ENCODE assay signal across 9 cellular contexts in the genomic region with DNA sequence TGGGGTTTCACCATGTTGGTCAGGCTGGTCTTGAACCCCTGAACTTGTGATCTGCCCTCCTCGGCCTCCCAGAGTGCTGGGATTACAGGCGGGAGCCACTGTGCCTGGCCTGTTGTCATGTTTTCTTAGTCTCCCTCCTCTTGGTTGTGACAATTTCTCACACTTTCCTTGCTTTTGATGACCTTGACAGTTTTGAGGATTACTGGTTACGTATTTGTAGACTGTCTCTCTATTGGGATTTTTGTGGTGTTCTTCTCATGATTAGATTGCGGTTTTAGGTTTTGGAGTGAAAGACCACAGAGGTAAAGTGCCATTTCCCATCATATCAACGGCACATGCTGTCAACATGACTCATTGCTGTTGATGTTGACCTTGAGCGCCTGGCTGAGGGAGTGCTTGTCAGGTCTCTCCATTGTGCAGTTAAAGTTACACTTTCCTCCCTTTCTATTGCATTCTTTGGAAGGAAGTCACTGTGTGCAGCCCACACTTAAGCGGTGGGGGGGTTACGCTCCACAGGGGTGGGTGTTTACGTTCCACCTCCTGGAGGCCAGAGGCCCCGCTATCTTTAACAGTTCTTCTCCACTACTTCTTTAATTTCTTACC. TPM values are rescaled to one million over a fixed set of nuclear protein-coding genes. Genes with fewer than 3 reads are reported as not detected.
DNase-seq lines count a peak whose midpoint lies in the region; ATAC-seq lines count a peak whose summit lies in the region.
"Had no signal": no experiment of that assay in that cellular context is flagged by ENCODE, and none has a peak within 500 bp of the region (broad histone marks: within the 10 kb centered on the region; RNA-seq: fewer than 3 reads in every experiment).

No MANE protein-coding gene starts in this region.

- no peaks in the 10 kb centered on the region for H3K27me3 ChIP-seq in mesendoderm (ENCODE audit: insufficient read depth, low read length, poor library complexity)

- peak overlapping the region; percentile 79 for H3K27ac Mint-ChIP-seq in activated naive CD8-positive, alpha-beta T cell treated with anti-CD3 and anti-CD28 coated beads, Interleukin-2, amount 50 U/mL, for 24 hours
- H3K27ac Mint-ChIP-seq: IgD-negative memory B cell had no signal

- H3K4me1 Mint-ChIP-seq in activated naive CD8-positive, alpha-beta T cell treated with anti-CD3 and anti-CD28 coated beads, Interleukin-2, amount 50 U/mL, for 24 hours, result peaks cover 26% of the 10 kb centered on the region

- peak; percentile 66 for ATAC-seq in GM19043 (IDR thresholded peaks at IDR 0.05; ENCODE audit: low read depth, unreplicated experiment)
- peak; percentile 92 for ATAC-seq in activated naive CD8-positive, alpha-beta T cell treated with anti-CD3 and anti-CD28 coated beads, Interleukin-2, amount 50 U/mL, for 24 hours
- ATAC-seq in HG03280 (IDR thresholded peaks at IDR 0.05; ENCODE audit: unreplicated experiment), result no peak
- ATAC-seq in GM18861 (IDR thresholded peaks at IDR 0.05; ENCODE audit: unreplicated experiment), result no peak
- no peak for ATAC-seq in HG02678 (IDR thresholded peaks at IDR 0.05; ENCODE audit: unreplicated experiment)

- no peaks in the 10 kb centered on the region for H3K36me3 ChIP-seq in mesendoderm (ENCODE audit: control insufficient read depth, insufficient read depth, low read length)

- H3K23ac ChIP-seq in mesendoderm (ENCODE audit: low read length), result no peak overlapping the region

- no peak overlapping the region for H3K4me3 ChIP-seq in mesendoderm (ENCODE audit: low read length)

- no peaks in the 10 kb centered on the region for H3K79me2 ChIP-seq in mesendoderm (ENCODE audit: control insufficient read depth, insufficient read depth, low read length)

- no peaks in the 10 kb centered on the region for H3K79me1 ChIP-seq in mesendoderm (ENCODE audit: low read length)

- H3K27ac ChIP-seq in mesendoderm (ENCODE audit: low read depth, low read length), result no peak overlapping the region

- no peak overlapping the region for H2BK5ac ChIP-seq in mesendoderm (ENCODE audit: low read length)

- no peak overlapping the region for H3K18ac ChIP-seq in mesendoderm (ENCODE audit: low read length)

- H3K27me3 Mint-ChIP-seq in activated naive CD8-positive, alpha-beta T cell treated with anti-CD3 and anti-CD28 coated beads, Interleukin-2, amount 50 U/mL, for 24 hours, result peaks cover 63% of the 10 kb centered on the region

- H4K8ac ChIP-seq in mesendoderm (ENCODE audit: low read depth, low read length), result no peak overlapping the region

- DNase-seq in NCI-H510A treated with DMSO at 0.1 percent for 48 hours (lab: John Stamatoyannopoulos, UW) (peak; percentile 75), mesendoderm (peak; percentile 60), DMS79 treated with DMSO at 0.1 percent for 48 hours (lab: John Stamatoyannopoulos, UW) (no peak)
- DNase-seq in activated naive CD8-positive, alpha-beta T cell treated with anti-CD3 and anti-CD28 coated beads, Interleukin-2, amount 50 U/mL, for 24 hours, result no peak

- WGBS in mesendoderm (ENCODE audit: extremely low coverage, insufficient coverage, low lambda C conversion rate), result no CpG with 5 or more reads among the region's 10 CpGs

- no peak overlapping the region for H3K4ac ChIP-seq in mesendoderm (ENCODE audit: low read depth, low read length)

- H2BK15ac ChIP-seq in mesendoderm (replicated peaks; ENCODE audit: low read depth), result no peak overlapping the region

- H3K4me1 ChIP-seq in mesendoderm (ENCODE audit: control insufficient read depth, low read depth, low read length), result no peaks in the 10 kb centered on the region

- no peak overlapping the region for H2BK120ac ChIP-seq in mesendoderm (ENCODE audit: low read depth, low read length)

- H3K9me3 Mint-ChIP-seq in activated naive CD8-positive, alpha-beta T cell treated with anti-CD3 and anti-CD28 coated beads, Interleukin-2, amount 50 U/mL, for 24 hours, result no peaks in the 10 kb centered on the region
- H3K9me3 Mint-ChIP-seq: IgD-negative memory B cell had no signal

- no peak overlapping the region for H2AK5ac ChIP-seq in mesendoderm (ENCODE audit: low read length)

- no peak overlapping the region for H3K56ac ChIP-seq in mesendoderm (ENCODE audit: low read length)

- peak overlapping the region; percentile 36 for H3K4me3 Mint-ChIP-seq in activated naive CD8-positive, alpha-beta T cell treated with anti-CD3 and anti-CD28 coated beads, Interleukin-2, amount 50 U/mL, for 24 hours
- H3K4me3 Mint-ChIP-seq: IgD-negative memory B cell had no signal

- peaks cover 1% of the 10 kb centered on the region for H3K36me3 Mint-ChIP-seq in activated naive CD8-positive, alpha-beta T cell treated with anti-CD3 and anti-CD28 coated beads, Interleukin-2, amount 50 U/mL, for 24 hours (ENCODE audit: low read depth)
- H3K36me3 Mint-ChIP-seq: IgD-negative memory B cell had no signal

- no peak overlapping the region for H3K9ac ChIP-seq in mesendoderm (ENCODE audit: low read length)

- H3K4me2 ChIP-seq in mesendoderm (ENCODE audit: low read length), result no peak overlapping the region

- no peak overlapping the region for H4K5ac ChIP-seq in mesendoderm (ENCODE audit: low read length)

RNA-seq across cellular contexts. Expression of a gene that starts 10.8 kb away (rescaled TPM):
- 0.20 TPM for polyA plus RNA-seq in mesendoderm (2013, experiment 1 of 2)
- 0.20 TPM for polyA plus RNA-seq in mesendoderm (2013, experiment 2 of 2)

RNA-seq across cellular contexts. Expression of a gene that starts 25.2 kb away (rescaled TPM):
- polyA plus RNA-seq in mesendoderm (2013, experiment 1 of 2), result 0.18 TPM
- 0.21 TPM for polyA plus RNA-seq in mesendoderm (2013, experiment 2 of 2)
- polyA plus RNA-seq: IgD-negative memory B cell had no signal

RNA-seq across cellular contexts. Expression of a gene that starts 45.6 kb away (rescaled TPM):
- 0.07 TPM for polyA plus RNA-seq in mesendoderm (2013, experiment 1 of 2)
- 0.08 TPM for polyA plus RNA-seq in mesendoderm (2013, experiment 2 of 2)

RNA-seq across cellular contexts. Expression of a gene that starts 52.1 kb away (rescaled TPM):
- polyA plus RNA-seq in mesendoderm (2013, experiment 1 of 2), result 1.8 TPM
- polyA plus RNA-seq in mesendoderm (2013, experiment 2 of 2), result 1.8 TPM

Comparison
In these comparisons a context has a peak if more than half of its experiments do, and no peak if none do; other contexts are left out.
1. ATAC-seq: peak in GM19043 (single experiment) and activated naive CD8-positive, alpha-beta T cell treated with anti-CD3 and anti-CD28 coated beads, Interleukin-2, amount 50 U/mL, for 24 hours (single experiment); none in HG03280 (single experiment), GM18861 (single experiment) and HG02678 (single experiment).
2. DNase-seq: peak in NCI-H510A treated with DMSO at 0.1 percent for 48 hours (single experiment) and mesendoderm (single experiment); none in activated naive CD8-positive, alpha-beta T cell treated with anti-CD3 and anti-CD28 coated beads, Interleukin-2, amount 50 U/mL, for 24 hours (single experiment) and DMS79 treated with DMSO at 0.1 percent for 48 hours (single experiment).